18 cellular contexts compared by ENCODE assay signal in genomic region chr13:98722958-98723357, GRCh38. TPM values are rescaled to one million over a fixed set of nuclear protein-coding genes. Genes with fewer than 3 reads are reported as not detected.
DNase-seq lines count a peak whose midpoint lies in the region; ATAC-seq and TF ChIP-seq lines count a peak whose summit lies in the region.
"Had no signal": no experiment of that assay in that cellular context is flagged by ENCODE, and none has a peak within 500 bp of the region (broad histone marks: within the 10 kb centered on the region; RNA-seq: fewer than 3 reads in every experiment).

No MANE protein-coding gene starts in this region.

- no peak overlapping the region for H3K27ac Mint-ChIP-seq in T-cell
- H3K27ac Mint-ChIP-seq: CD8-positive, alpha-beta T cell; H9 had no signal

- TF ChIP-seq CTCF in HEK293 (tag by site-specific recombination; IDR thresholded peaks at IDR 0.05), result no peak

- no peaks in the 10 kb centered on the region for H3K4me1 Mint-ChIP-seq in T-cell
- H3K4me1 Mint-ChIP-seq: H9 had no signal

- H3K4me3 ChIP-seq in HEK293 (ENCODE audit: low read depth, low read length), result no peak overlapping the region
- H3K4me3 ChIP-seq: BLaER1 treated with 17β-estradiol and CSF1 and Interleukin-3, amounts not matched to agents 10 nM and 100 nM had no signal

- H3K4me1 ChIP-seq in HEK293 (ENCODE audit: control insufficient read depth, insufficient read depth, low read length), result no peaks in the 10 kb centered on the region

- ATAC-seq in T-cell (replicated peaks in 1 of 4), result no peak
- ATAC-seq: CD8-positive, alpha-beta T cell had no signal

- POLR2A ChIA-PET in HEK293 (lab: Yijun Ruan, JAX) (no interaction called here), T-cell (lab: Charles Lee) (no interaction called here)

- DNase-seq in NOMO-1 treated with DMSO at 0.1 percent for 48 hours (lab: John Stamatoyannopoulos, UW; ENCODE audit: unreplicated experiment) (peak; percentile 23), NOMO-1 treated with dmso at 0.1 percent for 144 hours (lab: John Stamatoyannopoulos, UW; ENCODE audit: unreplicated experiment) (no peak), epithelial cell of prostate (ENCODE audit: low read depth, low spot score) (peak; percentile 31), midbrain (lab: John Stamatoyannopoulos, UW) (no peak), kidney glomerular epithelial cell (lab: John Stamatoyannopoulos, UW) (no peak), T-cell (no peak)
- DNase-seq: 8988T; CD8-positive, alpha-beta T cell; COR-L47; DMS 273 treated with DMSO at 0.1 percent for 48 hours; DMS53; DND-41; EL; H9 had no signal

- H3K27ac ChIP-seq in HEK293 (ENCODE audit: extremely low read depth, low read depth, low read length) (no peak overlapping the region), epithelial cell of prostate (no peak overlapping the region)
- H3K27ac ChIP-seq: BLaER1 treated with 17β-estradiol and CSF1 and Interleukin-3, amounts not matched to agents 10 nM and 100 nM had no signal

- H3K9me3 Mint-ChIP-seq in T-cell, result no peaks in the 10 kb centered on the region
- H3K9me3 Mint-ChIP-seq: CD8-positive, alpha-beta T cell; H9 had no signal

- H3K27me3 Mint-ChIP-seq in T-cell, result peaks cover 6% of the 10 kb centered on the region in 2 donors

- H3K36me3 Mint-ChIP-seq in T-cell, result no peaks in the 10 kb centered on the region
- H3K36me3 Mint-ChIP-seq: CD8-positive, alpha-beta T cell had no signal

- CTCF ChIA-PET in HEK293 (lab: Yijun Ruan, JAX), result interaction anchor here (1.0 kb wide), 1 partner anchor 713 kb away, joined by 4 read pairs; no protein-coding TSS in a partner anchor
- CTCF ChIA-PET in T-cell (lab: Charles Lee), result no interaction called here

- H3K4me3 Mint-ChIP-seq in T-cell, result no peak overlapping the region
- H3K4me3 Mint-ChIP-seq: CD8-positive, alpha-beta T cell; H9 had no signal

- H3K36me3 ChIP-seq in HEK293 (ENCODE audit: control insufficient read depth in 2 of 2, insufficient read depth in 1 of 2, low read length in 2 of 2), result no peaks in the 10 kb centered on the region
- H3K36me3 ChIP-seq: BLaER1 treated with 17β-estradiol and CSF1 and Interleukin-3, amounts not matched to agents 10 nM and 100 nM had no signal

- no peaks in the 10 kb centered on the region for H3K9me3 ChIP-seq in HEK293 (ENCODE audit: control insufficient read depth, insufficient read depth, low read depth, low read length)
- H3K9me3 ChIP-seq: BLaER1 treated with 17β-estradiol and CSF1 and Interleukin-3, amounts not matched to agents 10 nM and 100 nM had no signal

TF ChIP-seq in HEK293, 187 proteins besides CTCF, POLR2A, EP300 and RAD21:
- TF ChIP-seq EGR2 (tag by site-specific recombination; IDR thresholded peaks at IDR 0.05; ENCODE audit: low read depth) (0 out of 2 replicates have a peak, but pooled peaks have one; percentile 12), ZNF350 (tag by site-specific recombination; IDR thresholded peaks at IDR 0.05) (no peak)
TF ChIP-seq in HEK293: peak in this region for 1.

RNA-seq across cellular contexts. Expression of gene SLC15A1, which starts 29.5 kb away (rescaled TPM):
- under 1 TPM in 2 of 5 donors, not detected in 3; 0.10 to 0.18 TPM for total RNA-seq in T-cell
- total RNA-seq: A673; CD8-positive, alpha-beta T cell; HT-29 had no signal

Comparison
In these comparisons a context has a peak if more than half of its experiments do, and no peak if none do; other contexts are left out.
1. DNase-seq: peak in NOMO-1 treated with DMSO at 0.1 percent for 48 hours (single experiment) and epithelial cell of prostate (single experiment); none in NOMO-1 treated with dmso at 0.1 percent for 144 hours (single experiment), midbrain (single experiment), kidney glomerular epithelial cell (single experiment) and T-cell (0 of 34).